In the genomic region with DNA sequence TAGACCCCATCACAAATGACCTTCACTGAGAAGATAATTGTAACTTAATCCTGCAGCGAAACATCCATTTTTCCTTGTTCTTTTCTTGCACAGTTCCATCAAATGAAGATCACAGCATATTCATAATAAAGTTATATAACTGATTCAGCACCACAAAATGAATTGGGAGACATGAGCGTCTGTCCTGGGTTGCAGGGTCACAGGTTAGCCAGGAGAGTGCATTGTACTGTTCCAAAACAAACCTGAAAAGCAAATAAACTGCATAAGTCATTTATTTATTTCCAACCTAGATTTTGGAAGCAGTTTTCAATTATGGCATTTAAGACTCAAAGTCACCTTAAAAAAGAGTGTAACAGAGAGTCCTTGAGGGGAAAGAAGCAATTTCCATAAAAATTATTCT, we compare ENCODE assay signal across 25 cellular contexts.
"Had no signal": no experiment of that assay in that cellular context is flagged by ENCODE, and none has a peak within 500 bp of the region (broad histone marks: within the 10 kb centered on the region; RNA-seq: fewer than 3 reads in every experiment).

No MANE protein-coding gene starts in this region.

- H3K27me3 ChIP-seq: adrenal gland had no signal

- H3K4me1 Mint-ChIP-seq: T-cell had no signal

- H3K9me3 ChIP-seq: adrenal gland had no signal

- H3K27ac Mint-ChIP-seq: activated CD4-positive, alpha-beta memory T cell treated with anti-CD3 and anti-CD28 coated beads, Interleukin-2, amount 10 ng/mL, durations not matched to agents 7 days and 5 days; activated T-helper 2 cell treated with anti-CD3 and anti-CD28 coated beads, Interferon-gamma antibody, Interleukin-2, Interleukin-4, amounts not matched to agents 10 μg/mL and 5 μg/mL and 100 μg/mL, durations not matched to agents 14 hours and 24 hours and 36 hours; T-cell had no signal

- ATAC-seq: Panc1, Right ventricle myocardium inferior, T-cell had no signal

- H3K4me1 ChIP-seq: adrenal gland had no signal

- DNase-seq: activated CD4-positive, alpha-beta memory T cell treated with anti-CD3 and anti-CD28 coated beads, Interleukin-2, amount 10 ng/mL, durations not matched to agents 7 days and 5 days; activated CD4-positive, alpha-beta T cell treated with anti-CD3 and anti-CD28 coated beads, Interleukin-2, amount 10 ng/mL, durations not matched to agents 7 days and 5 days; activated CD4-positive, CD25-positive, alpha-beta regulatory T cell; activated CD8-positive, alpha-beta memory T cell treated with anti-CD3 and anti-CD28 coated beads, Interleukin-2, amount 50 U/mL, for 48 hours; activated gamma-delta T cell treated with Interleukin-2 at 50 U/mL for 16 hours; activated naive CD4-positive, alpha-beta T cell treated with anti-CD3 and anti-CD28 coated beads, Interleukin-2, amount 50 U/mL, for 16 hours; activated T-cell treated with anti-CD3 and anti-CD28 coated beads, Interleukin-2, amount 50 U/mL, for 48 hours; adrenal gland; anterior cingulate cortex; caudate nucleus; NCI-H1105 treated with DMSO at 0.1 percent for 48 hours; NCI-H1436 treated with DMSO at 0.1 percent for 48 hours; NCI-H187; NCI-H2081; NCI-H446; NCI-H524; RPMI8226; T-cell; T-helper 2 cell; T1000 had no signal

- H3K27ac ChIP-seq: adrenal gland, KMS-11 had no signal

- H3K4me3 Mint-ChIP-seq: activated CD4-positive, alpha-beta memory T cell treated with anti-CD3 and anti-CD28 coated beads, Interleukin-2, amount 10 ng/mL, durations not matched to agents 7 days and 5 days; activated CD4-positive, alpha-beta T cell treated with anti-CD3 and anti-CD28 coated beads, Interleukin-2, amount 10 ng/mL, durations not matched to agents 7 days and 5 days; T-cell had no signal

- H3K27me3 Mint-ChIP-seq: activated CD4-positive, alpha-beta memory T cell treated with anti-CD3 and anti-CD28 coated beads, Interleukin-2, amount 10 ng/mL, durations not matched to agents 7 days and 5 days; activated CD4-positive, alpha-beta T cell treated with anti-CD3 and anti-CD28 coated beads, Interleukin-2, amount 10 ng/mL, durations not matched to agents 7 days and 5 days; T-cell had no signal

- H3K9me3 Mint-ChIP-seq: activated CD4-positive, alpha-beta memory T cell treated with anti-CD3 and anti-CD28 coated beads, Interleukin-2, amount 10 ng/mL, durations not matched to agents 7 days and 5 days; activated CD4-positive, alpha-beta T cell treated with anti-CD3 and anti-CD28 coated beads, Interleukin-2, amount 10 ng/mL, durations not matched to agents 7 days and 5 days; activated T-helper 2 cell treated with anti-CD3 and anti-CD28 coated beads, Interferon-gamma antibody, Interleukin-2, Interleukin-4, amounts not matched to agents 10 μg/mL and 5 μg/mL and 100 μg/mL, durations not matched to agents 14 hours and 24 hours and 36 hours; T-cell had no signal

- H3K4me3 ChIP-seq: adrenal gland, SK-N-MC had no signal
